ENCODE assay signal across 10 cellular contexts in the genomic region with DNA sequence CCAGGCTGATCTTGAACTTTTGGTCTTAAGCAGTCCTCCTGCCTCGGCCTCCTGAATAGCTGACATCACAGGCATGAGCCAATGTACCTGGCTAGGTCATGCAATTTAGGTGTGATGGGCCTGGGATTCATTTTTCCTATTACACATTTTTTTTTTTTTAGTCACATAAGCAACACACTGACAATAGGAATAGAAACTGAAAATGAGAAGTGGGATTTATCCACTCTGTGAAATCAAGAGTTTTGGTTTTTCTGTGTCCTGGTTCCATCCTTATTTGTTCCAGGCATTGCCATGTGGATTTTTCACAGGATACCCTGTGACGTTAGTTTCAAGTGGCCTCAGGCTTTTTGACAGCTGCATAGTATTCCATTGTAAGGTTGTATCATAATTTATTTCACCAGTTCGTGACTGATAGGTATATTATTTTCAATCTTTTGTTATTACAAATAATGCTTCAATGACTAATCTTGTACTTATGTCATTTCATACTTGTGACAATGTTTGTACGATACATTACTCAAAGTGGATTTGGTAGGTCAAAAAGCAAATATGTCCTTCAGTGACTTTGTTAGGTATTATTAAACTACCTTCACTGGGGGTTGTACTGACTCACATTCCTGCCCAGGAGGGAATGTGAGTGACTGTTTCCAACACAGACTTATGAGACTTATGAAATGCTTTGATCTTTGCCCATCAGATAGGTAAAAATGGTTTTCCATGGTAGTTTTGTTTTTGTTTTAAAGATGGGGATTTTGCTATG. TPM values are rescaled to one million over a fixed set of nuclear protein-coding genes. Genes with fewer than 3 reads are reported as not detected.
A peak's percentile ranks its signal among the peaks of the same experiment; 100 is the strongest.
DNase-seq lines count a peak whose midpoint lies in the region; ATAC-seq and TF ChIP-seq lines count a peak whose summit lies in the region.
"Had no signal": no experiment of that assay in that cellular context is flagged by ENCODE, and none has a peak within 500 bp of the region (broad histone marks: within the 10 kb centered on the region; RNA-seq: fewer than 3 reads in every experiment).

No MANE protein-coding gene starts in this region.

- H3K4me3 ChIP-seq in left ventricle myocardium inferior, result no peak overlapping the region
- no peak overlapping the region for H3K4me3 ChIP-seq in right cardiac atrium (ENCODE audit: low read length)
- H3K4me3 ChIP-seq in OCI-LY3 (ENCODE audit: low read length), result no peak overlapping the region
- no peak overlapping the region for H3K4me3 ChIP-seq in effector memory CD4-positive, alpha-beta T cell (ENCODE audit: insufficient read depth, low read depth, low read length, poor library complexity, severe bottlenecking)
- no peak overlapping the region for H3K4me3 ChIP-seq in transverse colon
- no peak overlapping the region for H3K4me3 ChIP-seq in H7 (ENCODE audit: insufficient read depth, low read depth, low read length)
- H3K4me3 ChIP-seq in SK-N-SH (ENCODE audit: low read depth in 2 of 2, low read length in 1 of 2), result no peak overlapping the region

- H3K79me2 ChIP-seq in OCI-LY3 (ENCODE audit: low read length) (peaks cover 70% of the 10 kb centered on the region), SK-N-SH (ENCODE audit: insufficient read depth) (peaks cover 16% of the 10 kb centered on the region; the same call in 1 of the 2 replicates)

- H3K9me2 ChIP-seq in SK-N-SH, result no peaks in the 10 kb centered on the region

- H3K9me3 ChIP-seq in left ventricle myocardium inferior (replicated peaks) (peaks cover 11% of the 10 kb centered on the region), right cardiac atrium (ENCODE audit: control insufficient read depth, low read length) (no peaks in the 10 kb centered on the region), OCI-LY3 (ENCODE audit: insufficient read depth, low read length) (0 out of 2 replicates have a peak, but pooled peaks cover 4% of the 10 kb centered on the region), transverse colon (no peaks in the 10 kb centered on the region), SK-N-SH (no peaks in the 10 kb centered on the region)
- no peaks in the 10 kb centered on the region for H3K9me3 ChIP-seq in effector memory CD4-positive, alpha-beta T cell (ENCODE audit: control insufficient read depth, low read length)

- intact Hi-C loops in left ventricle myocardium inferior (cut with micrococcal nuclease), result no loop called here
- intact Hi-C loops in right cardiac atrium (cut with DNase I), result no loop called here
- intact Hi-C loops in transverse colon (cut with DNase I; ENCODE audit: low total_unique reads), result no loop called here

- CTCF ChIA-PET in SK-N-SH (lab: Yijun Ruan, JAX), result interaction anchor here (0.7 kb wide), 1 partner anchor 13 kb away, joined by 3 read pairs; no protein-coding TSS in a partner anchor

- no peaks in the 10 kb centered on the region for H3K36me3 ChIP-seq in left ventricle myocardium inferior
- H3K36me3 ChIP-seq in OCI-LY3 (replicated peaks; ENCODE audit: low read depth, low read length), result peaks cover 20% of the 10 kb centered on the region
- H3K36me3 ChIP-seq in effector memory CD4-positive, alpha-beta T cell (ENCODE audit: control insufficient read depth, insufficient read depth, low read length), result peaks cover 3% of the 10 kb centered on the region
- no peaks in the 10 kb centered on the region for H3K36me3 ChIP-seq in transverse colon
- no peaks in the 10 kb centered on the region for H3K36me3 ChIP-seq in H7 (replicated peaks; ENCODE audit: control insufficient read depth, insufficient read depth, low read length)
- H3K36me3 ChIP-seq in SK-N-SH (replicated peaks in 1 of 2; ENCODE audit: control insufficient read depth in 1 of 2, insufficient read depth in 2 of 2, low read length in 1 of 2), result no peaks in the 10 kb centered on the region

- TF ChIP-seq EP300 in transverse colon (IDR thresholded peaks at IDR 0.05; ENCODE audit: low read depth) (no peak), SK-N-SH (IDR thresholded peaks at IDR 0.05; ENCODE audit: borderline replicate concordance in 1 of 2, low read depth in 1 of 2, low read length in 1 of 2) (no peak)

- H3K27me3 ChIP-seq in left ventricle myocardium inferior (ENCODE audit: low read depth), result peaks cover 3% of the 10 kb centered on the region
- H3K27me3 ChIP-seq in right cardiac atrium (ENCODE audit: control insufficient read depth, insufficient read depth), result no peaks in the 10 kb centered on the region
- no peaks in the 10 kb centered on the region for H3K27me3 ChIP-seq in OCI-LY3 (ENCODE audit: low read depth, low read length)
- H3K27me3 ChIP-seq in effector memory CD4-positive, alpha-beta T cell (replicated peaks; ENCODE audit: control insufficient read depth, insufficient read depth, low read length, poor library complexity, severe bottlenecking), result no peaks in the 10 kb centered on the region
- no peaks in the 10 kb centered on the region for H3K27me3 ChIP-seq in transverse colon
- H3K27me3 ChIP-seq in H7 (ENCODE audit: control insufficient read depth, insufficient read depth, low read length), result no peaks in the 10 kb centered on the region
- no peaks in the 10 kb centered on the region for H3K27me3 ChIP-seq in SK-N-SH (ENCODE audit: insufficient read depth)

- H3K4me1 ChIP-seq in left ventricle myocardium inferior (peaks cover 8% of the 10 kb centered on the region), right cardiac atrium (ENCODE audit: control insufficient read depth, insufficient read depth, low read length) (no peaks in the 10 kb centered on the region), OCI-LY3 (ENCODE audit: low read length) (peaks cover 64% of the 10 kb centered on the region), transverse colon (peaks cover 0 to 35% (median 7%) of the 10 kb centered on the region in 4 donors), SK-N-SH (ENCODE audit: control insufficient read depth in 1 of 2, insufficient read depth in 2 of 2, low read depth in 1 of 2, low read length in 1 of 2) (peaks cover 0 to 9% of the 10 kb centered on the region in 2 experiments; a peak in 1 of 4 replicates)
- H3K4me1 ChIP-seq in effector memory CD4-positive, alpha-beta T cell (ENCODE audit: control insufficient read depth, insufficient read depth, low read length, poor library complexity, severe bottlenecking), result peaks cover 83% of the 10 kb centered on the region

- no peak overlapping the region for H2AFZ ChIP-seq in OCI-LY3 (ENCODE audit: low read depth, low read length)
- H2AFZ ChIP-seq in SK-N-SH (ENCODE audit: low read depth), result no peak overlapping the region

- peak overlapping the region; percentile 12 for H3K27ac ChIP-seq in left ventricle myocardium inferior (replicated peaks)
- no peak overlapping the region for H3K27ac ChIP-seq in right cardiac atrium (ENCODE audit: low read length)
- H3K27ac ChIP-seq in OCI-LY3 (ENCODE audit: low read length), result no peak overlapping the region
- peak overlapping the region; percentile 64 for H3K27ac ChIP-seq in effector memory CD4-positive, alpha-beta T cell (ENCODE audit: insufficient read depth, low read length, poor library complexity, severe bottlenecking)
- peak overlapping the region in 3 of 4 donors; percentile 14 to 81 (median 41) for H3K27ac ChIP-seq in transverse colon
- H3K27ac ChIP-seq in SK-N-SH (ENCODE audit: low read depth in 2 of 2, low read length in 1 of 2), result no peak overlapping the region

- no peak for TF ChIP-seq RAD21 in SK-N-SH (IDR thresholded peaks at IDR 0.05; ENCODE audit: low read length)

- TF ChIP-seq POLR2A in transverse colon (IDR thresholded peaks at IDR 0.05), result no peak

- 92% methylated on average over 4 of the region's 4 CpGs for WGBS in right cardiac atrium
- 92% methylated on average over 3 to 4 of the region's 4 CpGs for WGBS in transverse colon (ENCODE audit: low coverage in 1 of 2), 2 donors
- 87% methylated on average over 4 of the region's 4 CpGs for WGBS in SK-N-SH (ENCODE audit: low lambda C conversion rate)

- POLR2A ChIA-PET in SK-N-SH (lab: Yijun Ruan, JAX), result no interaction called here

- in situ Hi-C loops in transverse colon (cut with MboI; ENCODE audit: low pct_ligation_motif_present in 1 of 4, low pct_unique_long_range_greater_than_20kb in 1 of 4, low sequenced_read_pairs in 3 of 4), result no loop called here

- H3K4me2 ChIP-seq in OCI-LY3 (ENCODE audit: low read length), result peak overlapping the region; percentile 20; the same call in 1 of the 2 replicates
- no peak overlapping the region for H3K4me2 ChIP-seq in SK-N-SH

- DNase-seq in left ventricle myocardium inferior (no peak), right cardiac atrium (no peak), transverse colon (no peak), H7 (no peak), NCI-H2227 (lab: John Stamatoyannopoulos, UW; ENCODE audit: unreplicated experiment) (no peak), SK-N-SH (no peak)
- DNase-seq in effector memory CD4-positive, alpha-beta T cell, result no peak
- DNase-seq: NCI-H1048, NCI-H526 had no signal

- peaks cover 67% of the 10 kb centered on the region for H4K20me1 ChIP-seq in OCI-LY3 (ENCODE audit: insufficient read depth, low read length)
- peaks cover 3% of the 10 kb centered on the region; the same call in 1 of the 2 replicates for H4K20me1 ChIP-seq in SK-N-SH (ENCODE audit: insufficient read depth)

- H3K9ac ChIP-seq in OCI-LY3 (ENCODE audit: low read length), result no peak overlapping the region
- no peak overlapping the region for H3K9ac ChIP-seq in SK-N-SH

- TF ChIP-seq CTCF in left ventricle myocardium inferior (IDR thresholded peaks at IDR 0.05; ENCODE audit: borderline replicate concordance) (no peak), OCI-LY3 (IDR thresholded peaks at IDR 0.05; ENCODE audit: low read depth, low read length) (no peak), transverse colon (IDR thresholded peaks at IDR 0.05) (no peak), SK-N-SH (IDR thresholded peaks at IDR 0.05) (no peak)

- no peak for ATAC-seq in right cardiac atrium

- H3F3A ChIP-seq in SK-N-SH (replicated peaks; ENCODE audit: insufficient read depth), result peaks cover 4% of the 10 kb centered on the region

TF ChIP-seq in SK-N-SH, 30 proteins besides CTCF, POLR2A, EP300 and RAD21:
- TF ChIP-seq, protein P1, sequence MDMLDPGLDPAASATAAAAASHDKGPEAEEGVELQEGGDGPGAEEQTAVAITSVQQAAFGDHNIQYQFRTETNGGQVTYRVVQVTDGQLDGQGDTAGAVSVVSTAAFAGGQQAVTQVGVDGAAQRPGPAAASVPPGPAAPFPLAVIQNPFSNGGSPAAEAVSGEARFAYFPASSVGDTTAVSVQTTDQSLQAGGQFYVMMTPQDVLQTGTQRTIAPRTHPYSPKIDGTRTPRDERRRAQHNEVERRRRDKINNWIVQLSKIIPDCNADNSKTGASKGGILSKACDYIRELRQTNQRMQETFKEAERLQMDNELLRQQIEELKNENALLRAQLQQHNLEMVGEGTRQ (IDR thresholded peaks at IDR 0.05; ENCODE audit: borderline replicate concordance, low read depth, low read length), result no peak
- no peak for TF ChIP-seq SMC3 (IDR thresholded peaks at IDR 0.05; ENCODE audit: low read depth, low read length)
- TF ChIP-seq ELF1 (IDR thresholded peaks at IDR 0.05), result no peak
TF ChIP-seq in SK-N-SH: peak in this region for 0.

RNA-seq across cellular contexts. Expression of a gene that starts 10.6 kb away (rescaled TPM):
- 9.7 TPM for total RNA-seq in left ventricle myocardium inferior
- total RNA-seq in right cardiac atrium, result 10 to 100 TPM; 11.4 to 21.2 (median 18.2) TPM
- polyA plus RNA-seq in right cardiac atrium, result 4.8 TPM
- 10 to 100 TPM in 3 of 4 donors, 1 to 10 TPM in 1; 4.6 to 44.9 (median 14.1) TPM for total RNA-seq in transverse colon
- total RNA-seq in H7 (2014; rRNA removed; shearing (Covaris generic)), result 2.2 and 2.5 TPM in 2 replicates
- 13.8 and 14.3 TPM in 2 replicates for polyA plus RNA-seq in SK-N-SH (2012; rRNA removed)
- 6.6 and 11.7 TPM in 2 replicates for polyA plus RNA-seq in SK-N-SH (2012; cell fraction: cytosol; rRNA removed)
- 24.3 and 32.0 TPM in 2 replicates for polyA plus RNA-seq in SK-N-SH (2012; cell fraction: nucleus; rRNA removed)

Comparison
In these comparisons a context has a peak if more than half of its experiments do, and no peak if none do; other contexts are left out.
1. H3K27ac ChIP-seq: peak in left ventricle myocardium inferior (single experiment), effector memory CD4-positive, alpha-beta T cell (single experiment) and transverse colon (3 of 4); none in right cardiac atrium (single experiment), OCI-LY3 (single experiment) and SK-N-SH (0 of 2).